ENCODE assay signal across 18 cellular contexts in genomic region chr6:138103876-138104275, GRCh38. TPM values are rescaled to one million over a fixed set of nuclear protein-coding genes. Genes with fewer than 3 reads are reported as not detected.
DNase-seq lines count a peak whose midpoint lies in the region; ATAC-seq and TF ChIP-seq lines count a peak whose summit lies in the region.
"Had no signal": no experiment of that assay in that cellular context is flagged by ENCODE, and none has a peak within 500 bp of the region (broad histone marks: within the 10 kb centered on the region; RNA-seq: fewer than 3 reads in every experiment).

No MANE protein-coding gene starts in this region.

- ATAC-seq in activated naive CD4-positive, alpha-beta T cell treated with anti-CD3 and anti-CD28 coated beads, Interleukin-2, amount 50 U/mL, for 72 hours = no peak
- ATAC-seq in GM18867 (IDR thresholded peaks at IDR 0.05; ENCODE audit: unreplicated experiment) = no peak

- H3K4me1 ChIP-seq in neural progenitor cell = peaks cover 25% of the 10 kb centered on the region

- H3F3A ChIP-seq in neural progenitor cell (ENCODE audit: low read depth) = peaks cover 42% of the 10 kb centered on the region

- H3K27me3 ChIP-seq in neural progenitor cell = peaks cover 16% of the 10 kb centered on the region
- H3K27me3 ChIP-seq: brain microvascular endothelial cell had no signal

- no peak overlapping the region for H3K4me3 ChIP-seq in neural progenitor cell
- H3K4me3 ChIP-seq: BLaER1 treated with 17β-estradiol and CSF1 and Interleukin-3, amounts not matched to agents 10 nM and 100 nM had no signal

- H3K9ac ChIP-seq in neural progenitor cell = no peak overlapping the region
- H3K9ac ChIP-seq: BLaER1 treated with 17β-estradiol and CSF1 and Interleukin-3, amounts not matched to agents 10 nM and 100 nM; KMS-11 had no signal

- POLR2A ChIA-PET in MCF 10A (lab: Yijun Ruan, JAX) = interaction anchor here (0.7 to 10.9 kb wide), 13 partner anchors 16 to 1060 kb away, joined by 3 to 717 read pairs (median 21); partner anchors contain the start of gene HEBP2

- H4K20me1 ChIP-seq in neural progenitor cell (ENCODE audit: low read depth) = no peaks in the 10 kb centered on the region

- peak overlapping the region; percentile 97 for H3K4me2 ChIP-seq in neural progenitor cell
- H3K4me2 ChIP-seq: BLaER1 treated with 17β-estradiol and CSF1 and Interleukin-3, amounts not matched to agents 10 nM and 100 nM; KMS-11 had no signal

- H3K9me3 Mint-ChIP-seq in MCF 10A (ENCODE audit: unreplicated experiment) = no peaks in the 10 kb centered on the region
- peaks cover 4% of the 10 kb centered on the region for H3K9me3 Mint-ChIP-seq in neural progenitor cell
- no peaks in the 10 kb centered on the region for H3K9me3 Mint-ChIP-seq in activated naive CD4-positive, alpha-beta T cell treated with anti-CD3 and anti-CD28 coated beads, Interleukin-2, amount 50 U/mL, for 72 hours
- H3K9me3 Mint-ChIP-seq: activated naive CD4-positive, alpha-beta T cell treated with anti-CD3 and anti-CD28 coated beads, Interleukin-2, amount 10 ng/mL, durations not matched to agents 7 days and 5 days; memory B cell had no signal

- H3K36me3 Mint-ChIP-seq in MCF 10A (ENCODE audit: insufficient read depth, unreplicated experiment) = peaks cover 41% of the 10 kb centered on the region
- H3K36me3 Mint-ChIP-seq in neural progenitor cell = peaks cover 2% of the 10 kb centered on the region
- H3K36me3 Mint-ChIP-seq in activated naive CD4-positive, alpha-beta T cell treated with anti-CD3 and anti-CD28 coated beads, Interleukin-2, amount 50 U/mL, for 72 hours = no peaks in the 10 kb centered on the region
- H3K36me3 Mint-ChIP-seq: activated naive CD4-positive, alpha-beta T cell treated with anti-CD3 and anti-CD28 coated beads, Interleukin-2, amount 10 ng/mL, durations not matched to agents 7 days and 5 days; memory B cell had no signal

- H3K27me3 Mint-ChIP-seq in MCF 10A (ENCODE audit: insufficient read depth, unreplicated experiment) = no peaks in the 10 kb centered on the region
- H3K27me3 Mint-ChIP-seq in neural progenitor cell (ENCODE audit: insufficient read depth, low read depth) = peaks cover 12% of the 10 kb centered on the region

- H3K4me1 Mint-ChIP-seq in MCF 10A (ENCODE audit: insufficient read depth, unreplicated experiment) (peaks cover 37% of the 10 kb centered on the region), neural progenitor cell (peaks cover 40% of the 10 kb centered on the region)

- H3K79me2 ChIP-seq in neural progenitor cell (ENCODE audit: low read depth) = peaks cover 78% of the 10 kb centered on the region

- no peak overlapping the region for H3K27ac ChIP-seq in neural progenitor cell
- H3K27ac ChIP-seq: BLaER1 treated with 17β-estradiol and CSF1 and Interleukin-3, amounts not matched to agents 10 nM and 100 nM; brain microvascular endothelial cell; KMS-11 had no signal

- no peaks in the 10 kb centered on the region for H3K9me3 ChIP-seq in neural progenitor cell (ENCODE audit: low read depth)

- CTCF ChIA-PET in MCF 10A (lab: Yijun Ruan, JAX) = interaction anchor here (0.9 to 3.6 kb wide), 4 partner anchors 11 to 447 kb away, joined by 3 to 26 read pairs (median 16); no protein-coding TSS in a partner anchor

- no TSS peak for BruUV-seq in MCF 10A (replicated peaks; lab: Mats Ljungman, UMichigan)

- H2AFZ ChIP-seq in neural progenitor cell (replicated peaks) = no peak overlapping the region

- DNase-seq in DMS79 (lab: John Stamatoyannopoulos, UW) (peak; percentile 65), NCI-H1694 (lab: John Stamatoyannopoulos, UW) (peak; percentile 17), MCF 10A (ENCODE audit: unreplicated experiment) (peak; percentile 56), neural progenitor cell (ENCODE audit: low spot score) (no peak), NCI-H2227 treated with DMSO at 0.1 percent for 48 hours (lab: John Stamatoyannopoulos, UW) (no peak)
- no peak for DNase-seq in activated naive CD4-positive, alpha-beta T cell treated with anti-CD3 and anti-CD28 coated beads, Interleukin-2, amount 50 U/mL, for 72 hours (ENCODE audit: low spot score in 2 of 2)
- DNase-seq: activated CD4-positive, alpha-beta T cell treated with anti-CD3 and anti-CD28 coated beads for 4 hours; activated naive CD4-positive, alpha-beta T cell treated with anti-CD3 and anti-CD28 coated beads, Interleukin-2, amount 10 ng/mL, durations not matched to agents 7 days and 5 days; brain microvascular endothelial cell; EL; foreskin fibroblast; NCI-H2029; retina; stimulated activated CD4-positive, alpha-beta T cell treated with anti-CD3 and anti-CD28 coated beads, Interleukin-2, amount 100 ng/mL, for 24 hours had no signal

- H3K27ac Mint-ChIP-seq in MCF 10A (ENCODE audit: low read depth, unreplicated experiment) (peak overlapping the region; percentile 92), neural progenitor cell (no peak overlapping the region)
- no peak overlapping the region for H3K27ac Mint-ChIP-seq in activated naive CD4-positive, alpha-beta T cell treated with anti-CD3 and anti-CD28 coated beads, Interleukin-2, amount 50 U/mL, for 72 hours
- H3K27ac Mint-ChIP-seq: activated naive CD4-positive, alpha-beta T cell treated with anti-CD3 and anti-CD28 coated beads, Interleukin-2, amount 10 ng/mL, durations not matched to agents 7 days and 5 days; memory B cell had no signal

- TF ChIP-seq CTCF in MCF 10A (IDR thresholded peaks at IDR 0.05; ENCODE audit: unreplicated experiment) (no peak), neural progenitor cell (IDR thresholded peaks at IDR 0.05) (no peak)

- intact Hi-C loops in MCF 10A (cut with micrococcal nuclease) = no loop called here

- H3K36me3 ChIP-seq in neural progenitor cell = no peaks in the 10 kb centered on the region
- H3K36me3 ChIP-seq: BLaER1 treated with 17β-estradiol and CSF1 and Interleukin-3, amounts not matched to agents 10 nM and 100 nM; brain microvascular endothelial cell had no signal

- peak overlapping the region; percentile 92 for H3K4me3 Mint-ChIP-seq in MCF 10A (ENCODE audit: unreplicated experiment)
- H3K4me3 Mint-ChIP-seq in neural progenitor cell = no peak overlapping the region
- H3K4me3 Mint-ChIP-seq: activated naive CD4-positive, alpha-beta T cell treated with anti-CD3 and anti-CD28 coated beads, Interleukin-2, amount 10 ng/mL, durations not matched to agents 7 days and 5 days; memory B cell had no signal

RNA-seq across cellular contexts. Expression of gene PERP, which starts 3.3 kb away (rescaled TPM):
- total RNA-seq in MCF 10A (2022) (103 and 120 TPM in 2 replicates), neural progenitor cell (ENCODE audit: low replicate concordance) (29.9 and 35.4 TPM in 2 replicates)
- total RNA-seq in activated naive CD4-positive, alpha-beta T cell treated with anti-CD3 and anti-CD28 coated beads, Interleukin-2, amount 50 U/mL, for 72 hours = 1 to 10 TPM; 2.2 to 5.7 TPM

RNA-seq across cellular contexts. Expression of gene ARFGEF3, which starts 57.9 kb away (rescaled TPM):
- total RNA-seq in MCF 10A (2022) = 3.4 and 7.0 TPM in 2 replicates
- 3.2 and 3.8 TPM in 2 replicates for total RNA-seq in neural progenitor cell (ENCODE audit: low replicate concordance)
- 1 to 10 TPM in 1 of 2 donors, under 1 TPM in 1; 0.11 to 9.5 TPM for total RNA-seq in activated naive CD4-positive, alpha-beta T cell treated with anti-CD3 and anti-CD28 coated beads, Interleukin-2, amount 50 U/mL, for 72 hours

Comparison
In these comparisons a context has a peak if more than half of its experiments do, and no peak if none do; other contexts are left out.
1. DNase-seq: peak in DMS79 (single experiment), NCI-H1694 (single experiment) and MCF 10A (single experiment); none in neural progenitor cell (single experiment), NCI-H2227 treated with DMSO at 0.1 percent for 48 hours (single experiment) and activated naive CD4-positive, alpha-beta T cell treated with anti-CD3 and anti-CD28 coated beads, Interleukin-2, amount 50 U/mL, for 72 hours (0 of 2).